In genomic region chrX:148265829-148266228, GRCh38 we compare ENCODE assay signal across 15 cellular contexts.
DNase-seq lines count a peak whose midpoint lies in the region; ATAC-seq and TF ChIP-seq lines count a peak whose summit lies in the region.
"Had no signal": no experiment of that assay in that cellular context is flagged by ENCODE, and none has a peak within 500 bp of the region (broad histone marks: within the 10 kb centered on the region; RNA-seq: fewer than 3 reads in every experiment).

No MANE protein-coding gene starts in this region.

- H3K9me3 Mint-ChIP-seq in activated naive CD8-positive, alpha-beta T cell treated with anti-CD3 and anti-CD28 coated beads, Interleukin-2, amount 50 U/mL, for 24 hours = peaks cover 12% of the 10 kb centered on the region
- H3K9me3 Mint-ChIP-seq in CD14-positive monocyte = peaks cover 0 to 8% (median 3%) of the 10 kb centered on the region in 7 donors
- H3K9me3 Mint-ChIP-seq: GM23338 had no signal

- peak; percentile 31 for DNase-seq in Jurkat, Clone E6-1 (ENCODE audit: low read depth, low spot score)
- DNase-seq in activated naive CD8-positive, alpha-beta T cell treated with anti-CD3 and anti-CD28 coated beads, Interleukin-2, amount 50 U/mL, for 24 hours = no peak
- DNase-seq in HuH-7 (ENCODE audit: low spot score) (no peak), lower lobe of right lung (no peak), CD14-positive monocyte (ENCODE audit: low spot score) (no peak)
- DNase-seq: Calu3; CD4-positive, CD25-positive, alpha-beta regulatory T cell; DMS 273 treated with DMSO at 0.1 percent for 48 hours; H7; IMR-90 had no signal

- H3K4me3 ChIP-seq in BLaER1 = no peak overlapping the region
- no peak overlapping the region for H3K4me3 ChIP-seq in Jurkat, Clone E6-1 (ENCODE audit: low read length)
- no peak overlapping the region for H3K4me3 ChIP-seq in neutrophil (ENCODE audit: low read depth in 1 of 2, low read length in 1 of 2)
- H3K4me3 ChIP-seq in lower lobe of right lung = no peak overlapping the region
- H3K4me3 ChIP-seq: A549, GM12878, GM23338 had no signal

- peaks cover 39% of the 10 kb centered on the region for H3K4me1 Mint-ChIP-seq in activated naive CD8-positive, alpha-beta T cell treated with anti-CD3 and anti-CD28 coated beads, Interleukin-2, amount 50 U/mL, for 24 hours
- peaks cover 13% of the 10 kb centered on the region for H3K4me1 Mint-ChIP-seq in CD14-positive monocyte
- H3K4me1 Mint-ChIP-seq: GM23338 had no signal

- no peaks in the 10 kb centered on the region for H4K20me1 ChIP-seq in BLaER1

- H3K27ac ChIP-seq in BLaER1 = peak overlapping the region; percentile 16; the same call in 1 of the 2 replicates
- H3K27ac ChIP-seq in neutrophil = peak overlapping the region; percentile 43
- no peak overlapping the region for H3K27ac ChIP-seq in lower lobe of right lung
- H3K27ac ChIP-seq: A549 had no signal

- H3K36me3 ChIP-seq in BLaER1 = peaks cover 10% of the 10 kb centered on the region
- H3K36me3 ChIP-seq in neutrophil = no peaks in the 10 kb centered on the region
- H3K36me3 ChIP-seq in lower lobe of right lung = no peaks in the 10 kb centered on the region

- H3K9ac ChIP-seq in BLaER1 = no peak overlapping the region

- ATAC-seq in activated naive CD8-positive, alpha-beta T cell treated with anti-CD3 and anti-CD28 coated beads, Interleukin-2, amount 50 U/mL, for 24 hours = peak; percentile 57
- no peak for ATAC-seq in lower lobe of right lung
- ATAC-seq: A549, GM12878, GM23338 had no signal

- peaks cover 57% of the 10 kb centered on the region for H3K4me1 ChIP-seq in BLaER1
- peaks cover 34 to 38% of the 10 kb centered on the region in 2 experiments for H3K4me1 ChIP-seq in neutrophil (ENCODE audit: control insufficient read depth in 1 of 2, insufficient read depth in 1 of 2, low read depth in 1 of 2, low read length in 1 of 2)
- H3K4me1 ChIP-seq in lower lobe of right lung = no peaks in the 10 kb centered on the region
- H3K4me1 ChIP-seq: A549 had no signal

- H3K9me3 ChIP-seq in BLaER1 (peaks cover 68% of the 10 kb centered on the region), neutrophil (no peaks in the 10 kb centered on the region), lower lobe of right lung (no peaks in the 10 kb centered on the region)
- H3K9me3 ChIP-seq: A549 had no signal

- no peak overlapping the region for H3K4me3 Mint-ChIP-seq in activated naive CD8-positive, alpha-beta T cell treated with anti-CD3 and anti-CD28 coated beads, Interleukin-2, amount 50 U/mL, for 24 hours
- H3K4me3 Mint-ChIP-seq in CD14-positive monocyte = no peak overlapping the region
- H3K4me3 Mint-ChIP-seq: CD4-positive, CD25-positive, alpha-beta regulatory T cell; GM23338 had no signal

- H3K4me2 ChIP-seq in BLaER1 = 0 out of 2 replicates have a peak overlapping the region, but pooled peaks have one; percentile 1
- H3K4me2 ChIP-seq: A549, GM23338 had no signal

- H3K27me3 Mint-ChIP-seq in activated naive CD8-positive, alpha-beta T cell treated with anti-CD3 and anti-CD28 coated beads, Interleukin-2, amount 50 U/mL, for 24 hours = no peaks in the 10 kb centered on the region
- H3K27me3 Mint-ChIP-seq in CD14-positive monocyte (ENCODE audit: low read depth in 3 of 3) = no peaks in the 10 kb centered on the region
- H3K27me3 Mint-ChIP-seq: CD4-positive, CD25-positive, alpha-beta regulatory T cell had no signal

- TF ChIP-seq CTCF in neutrophil (IDR thresholded peaks at IDR 0.05) (no peak), lower lobe of right lung (IDR thresholded peaks at IDR 0.05) (no peak), CD14-positive monocyte (IDR thresholded peaks at IDR 0.05) (no peak)

- no peaks in the 10 kb centered on the region for H3K27me3 ChIP-seq in BLaER1
- no peaks in the 10 kb centered on the region for H3K27me3 ChIP-seq in neutrophil
- no peaks in the 10 kb centered on the region for H3K27me3 ChIP-seq in lower lobe of right lung (ENCODE audit: low read depth)

- peak overlapping the region; percentile 41 for H3K27ac Mint-ChIP-seq in activated naive CD8-positive, alpha-beta T cell treated with anti-CD3 and anti-CD28 coated beads, Interleukin-2, amount 50 U/mL, for 24 hours
- no peak overlapping the region for H3K27ac Mint-ChIP-seq in CD14-positive monocyte
- H3K27ac Mint-ChIP-seq: CD4-positive, CD25-positive, alpha-beta regulatory T cell; GM23338 had no signal

- intact Hi-C loops in lower lobe of right lung (cut with DNase I) = no loop called here
- intact Hi-C loops in CD14-positive monocyte (cut with micrococcal nuclease) = no loop called here

- H3K36me3 Mint-ChIP-seq in activated naive CD8-positive, alpha-beta T cell treated with anti-CD3 and anti-CD28 coated beads, Interleukin-2, amount 50 U/mL, for 24 hours (ENCODE audit: low read depth) = peaks cover 4% of the 10 kb centered on the region
- no peaks in the 10 kb centered on the region for H3K36me3 Mint-ChIP-seq in CD14-positive monocyte
